ENCODE assay signal across 27 cellular contexts in the genomic region with DNA sequence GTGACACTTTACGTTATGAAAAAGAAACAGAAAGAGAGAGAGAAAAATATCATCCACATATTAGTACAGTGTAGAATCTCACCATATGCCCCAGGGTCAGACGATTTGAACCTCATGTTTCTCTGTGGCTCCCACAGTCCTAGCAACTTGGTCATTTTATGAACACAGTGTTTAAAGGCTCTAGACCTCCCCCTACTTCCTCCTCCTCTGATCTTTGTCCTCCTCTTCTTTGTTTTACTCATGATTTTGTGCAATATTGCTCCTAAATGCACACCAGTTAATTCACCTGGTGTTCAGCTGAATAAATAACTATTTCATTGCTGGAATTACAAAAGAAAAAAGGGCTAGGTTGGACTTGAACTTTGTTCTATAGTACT.
A peak's percentile ranks its signal among the peaks of the same experiment; 100 is the strongest.
DNase-seq lines count a peak whose midpoint lies in the region; ATAC-seq and TF ChIP-seq lines count a peak whose summit lies in the region.
"Had no signal": no experiment of that assay in that cellular context is flagged by ENCODE, and none has a peak within 500 bp of the region (broad histone marks: within the 10 kb centered on the region; RNA-seq: fewer than 3 reads in every experiment).

No MANE protein-coding gene starts in this region.

- H3K4me2 ChIP-seq in Loucy (ENCODE audit: low read depth, low read length, poor library complexity, severe bottlenecking) = no peak overlapping the region
- H3K4me2 ChIP-seq: A549; BLaER1 treated with 17β-estradiol and CSF1 and Interleukin-3, amounts not matched to agents 10 nM and 100 nM; KMS-11; PC-9 had no signal

- H3K27me3 ChIP-seq in Loucy (ENCODE audit: insufficient read depth, low read length, poor library complexity, severe bottlenecking) = no peaks in the 10 kb centered on the region
- H3K27me3 ChIP-seq: BLaER1 treated with 17β-estradiol and CSF1 and Interleukin-3, amounts not matched to agents 10 nM and 100 nM; SJCRH30 had no signal

- H3F3A ChIP-seq in Loucy (ENCODE audit: low read depth) = no peaks in the 10 kb centered on the region

- peaks cover 10% of the 10 kb centered on the region for H3K27me3 Mint-ChIP-seq in nephron progenitor cell (ENCODE audit: low read depth, poor library complexity)
- H3K27me3 Mint-ChIP-seq: CD4-positive, alpha-beta T cell; IgD-negative memory B cell had no signal

- peak overlapping the region; percentile 61; the same call in 1 of the 2 replicates for H2AFZ ChIP-seq in Loucy (ENCODE audit: low read length)
- H2AFZ ChIP-seq: PC-9 had no signal

- TF ChIP-seq CTCF in GM13976 (IDR thresholded peaks at IDR 0.05; ENCODE audit: borderline replicate concordance, control extremely low read depth, extremely low read depth, insufficient read depth, missing control alignments) (no peak), Loucy (conservative IDR thresholded peaks at IDR 0.05; ENCODE audit: low read length) (no peak), nephron progenitor cell (IDR thresholded peaks at IDR 0.05) (no peak)

- H4K20me1 ChIP-seq in Loucy (ENCODE audit: insufficient read depth, low read length, poor library complexity, severe bottlenecking) = no peaks in the 10 kb centered on the region
- H4K20me1 ChIP-seq: BLaER1 treated with 17β-estradiol and CSF1 and Interleukin-3, amounts not matched to agents 10 nM and 100 nM had no signal

- H3K4me1 Mint-ChIP-seq in nephron progenitor cell = no peaks in the 10 kb centered on the region

- no peaks in the 10 kb centered on the region for H3K79me2 ChIP-seq in Loucy (ENCODE audit: insufficient read depth, low read length)

- DNase-seq in GM13976 (ENCODE audit: low spot score) (peak; percentile 47), nephron progenitor cell (no peak), NCI-H2227 treated with DMSO at 0.1 percent for 48 hours (lab: John Stamatoyannopoulos, UW) (no peak)
- DNase-seq: AML-193; CD4-positive, alpha-beta T cell; NCI-H1092; NCI-H1417 treated with DMSO at 0.1 percent for 48 hours; NCI-H1694 treated with DMSO at 0.1 percent for 48 hours; NCI-H2081 treated with DMSO at 0.1 percent for 48 hours; NCI-H2171; NCI-H345; NCI-H524; NCI-H774; PC-9; SJCRH30; T-helper 17 cell had no signal

- H3K4me3 Mint-ChIP-seq in nephron progenitor cell = no peak overlapping the region
- H3K4me3 Mint-ChIP-seq: CD4-positive, alpha-beta T cell; T-helper 17 cell had no signal

- H3K9me2 ChIP-seq in Loucy (replicated peaks; ENCODE audit: low read depth, low read length) = no peaks in the 10 kb centered on the region

- H3K4me3 ChIP-seq in Loucy (ENCODE audit: low read length, poor library complexity, severe bottlenecking) = no peak overlapping the region
- H3K4me3 ChIP-seq: A549; BLaER1 treated with 17β-estradiol and CSF1 and Interleukin-3, amounts not matched to agents 10 nM and 100 nM; PC-9; SJCRH30 had no signal

- H3K9ac ChIP-seq in Loucy (ENCODE audit: low read depth, low read length, poor library complexity, severe bottlenecking) = no peak overlapping the region
- H3K9ac ChIP-seq: BLaER1 treated with 17β-estradiol and CSF1 and Interleukin-3, amounts not matched to agents 10 nM and 100 nM; KMS-11 had no signal

- in situ Hi-C loops in GM13976 (cut with MboI; ENCODE audit: low sequenced_read_pairs, unreplicated experiment) = no loop called here

- ATAC-seq in GM21786 (IDR thresholded peaks at IDR 0.05; ENCODE audit: unreplicated experiment) = peak; percentile 50
- ATAC-seq in GM18867 (IDR thresholded peaks at IDR 0.05; ENCODE audit: unreplicated experiment) = no peak
- no peak for ATAC-seq in HG02973 (IDR thresholded peaks at IDR 0.05; ENCODE audit: unreplicated experiment)
- ATAC-seq: A549, HCT116, Right ventricle myocardium inferior, SK-N-SH treated with all-trans-retinoic acid at 6 μM for 48 hours, T-helper 17 cell had no signal

- H3K27ac Mint-ChIP-seq in nephron progenitor cell = peak overlapping the region; percentile 10
- H3K27ac Mint-ChIP-seq: CD4-positive, alpha-beta T cell; T-helper 17 cell had no signal

- H3K9me3 ChIP-seq in Loucy (ENCODE audit: insufficient read depth, low read depth, low read length) = no peaks in the 10 kb centered on the region; the same call in 1 of the 2 replicates
- H3K9me3 ChIP-seq: SJCRH30 had no signal

- H3K36me3 ChIP-seq in Loucy (ENCODE audit: insufficient read depth, low read length) = no peaks in the 10 kb centered on the region
- H3K36me3 ChIP-seq: SJCRH30 had no signal

- H3K4me1 ChIP-seq in Loucy (ENCODE audit: insufficient read depth, low read length, poor library complexity, severe bottlenecking) = no peaks in the 10 kb centered on the region
- H3K4me1 ChIP-seq: A549; BLaER1 treated with 17β-estradiol and CSF1 and Interleukin-3, amounts not matched to agents 10 nM and 100 nM; SJCRH30 had no signal

- H3K36me3 Mint-ChIP-seq in nephron progenitor cell (ENCODE audit: low read depth) = peaks cover 19% of the 10 kb centered on the region
- H3K36me3 Mint-ChIP-seq: IgD-negative memory B cell had no signal

- H3K9me3 Mint-ChIP-seq in nephron progenitor cell = peaks cover 18% of the 10 kb centered on the region
